ENCODE assay signal across 1 cellular context in the genomic region with DNA sequence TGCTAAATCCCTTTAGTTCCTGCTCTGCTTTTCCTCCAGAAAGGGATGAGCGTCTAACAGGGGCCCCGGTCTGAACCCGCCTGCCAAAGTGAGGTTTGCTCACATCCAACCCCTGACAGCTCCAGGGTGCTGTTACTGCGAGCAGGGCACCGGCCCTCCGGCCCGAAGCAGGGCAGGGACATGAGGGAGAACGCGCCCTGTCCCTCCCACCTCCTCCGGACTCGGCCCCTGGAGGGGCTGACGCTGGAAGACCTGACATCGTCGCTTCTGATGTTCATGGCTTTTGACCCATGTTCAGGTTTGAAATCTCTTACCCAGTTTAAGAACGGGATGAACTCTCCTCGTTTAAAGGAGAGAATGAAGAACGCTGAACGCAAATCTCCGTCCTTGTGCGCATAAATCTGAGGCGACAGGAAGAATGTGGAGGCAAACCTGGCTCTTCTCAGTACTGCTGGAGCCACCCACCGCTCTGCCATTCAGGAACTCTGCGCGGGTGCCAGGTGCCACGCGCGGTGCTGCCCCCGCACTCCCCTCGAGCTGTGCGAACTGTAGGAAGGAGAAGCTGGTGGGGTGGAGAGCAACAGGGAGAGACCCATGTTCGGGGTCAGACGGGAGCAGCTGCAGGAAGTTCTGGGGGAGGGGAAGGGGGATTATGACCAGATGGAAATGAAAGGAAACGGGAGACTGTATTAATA.
TF ChIP-seq lines count a peak whose summit lies in the region.

No MANE protein-coding gene starts in this region.

TF ChIP-seq in HepG2, 621 proteins besides CTCF, POLR2A, EP300 and RAD21 (continued from another document and continues in another):
- no peak for TF ChIP-seq USF2 (IDR thresholded peaks at IDR 0.05; ENCODE audit: low read depth, low read length)
- no peak for TF ChIP-seq USF2 (CRISPR knock-in tag; IDR thresholded peaks at IDR 0.05; ENCODE audit: borderline replicate concordance)
- peak; percentile 80 for TF ChIP-seq AGO2 (optimal IDR thresholded peaks at IDR 0.05; ENCODE audit: low read depth, low read length)
- TF ChIP-seq PHB2 (IDR thresholded peaks at IDR 0.05; ENCODE audit: partially characterized antibody) = no peak
- no peak for TF ChIP-seq POLR2G (IDR thresholded peaks at IDR 0.05; ENCODE audit: low read depth, low read length)
- TF ChIP-seq ZNF850 (CRISPR knock-in tag; conservative IDR thresholded peaks at IDR 0.05) = no peak
- TF ChIP-seq ZMYM2 (CRISPR knock-in tag; IDR thresholded peaks at IDR 0.05) = no peak
- TF ChIP-seq, protein P1, sequence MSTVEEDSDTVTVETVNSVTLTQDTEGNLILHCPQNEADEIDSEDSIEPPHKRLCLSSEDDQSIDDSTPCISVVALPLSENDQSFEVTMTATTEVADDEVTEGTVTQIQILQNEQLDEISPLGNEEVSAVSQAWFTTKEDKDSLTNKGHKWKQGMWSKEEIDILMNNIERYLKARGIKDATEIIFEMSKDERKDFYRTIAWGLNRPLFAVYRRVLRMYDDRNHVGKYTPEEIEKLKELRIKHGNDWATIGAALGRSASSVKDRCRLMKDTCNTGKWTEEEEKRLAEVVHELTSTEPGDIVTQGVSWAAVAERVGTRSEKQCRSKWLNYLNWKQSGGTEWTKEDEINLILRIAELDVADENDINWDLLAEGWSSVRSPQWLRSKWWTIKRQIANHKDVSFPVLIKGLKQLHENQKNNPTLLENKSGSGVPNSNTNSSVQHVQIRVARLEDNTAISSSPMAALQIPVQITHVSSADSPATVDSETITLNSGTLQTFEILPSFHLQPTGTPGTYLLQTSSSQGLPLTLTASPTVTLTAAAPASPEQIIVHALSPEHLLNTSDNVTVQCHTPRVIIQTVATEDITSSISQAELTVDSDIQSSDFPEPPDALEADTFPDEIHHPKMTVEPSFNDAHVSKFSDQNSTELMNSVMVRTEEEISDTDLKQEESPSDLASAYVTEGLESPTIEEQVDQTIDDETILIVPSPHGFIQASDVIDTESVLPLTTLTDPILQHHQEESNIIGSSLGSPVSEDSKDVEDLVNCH (CRISPR knock-in tag; IDR thresholded peaks at IDR 0.05) = no peak
- no peak for TF ChIP-seq NONO (IDR thresholded peaks at IDR 0.05)
- TF ChIP-seq NONO (CRISPR knock-in tag; conservative IDR thresholded peaks at IDR 0.05) = no peak; the same call in none of the 2 replicates
- no peak for TF ChIP-seq ZNF232 (CRISPR knock-in tag; IDR thresholded peaks at IDR 0.05; ENCODE audit: borderline replicate concordance)
- no peak for TF ChIP-seq YEATS2 (CRISPR knock-in tag; IDR thresholded peaks at IDR 0.05; ENCODE audit: borderline replicate concordance)
- TF ChIP-seq GABPB1 (CRISPR knock-in tag; IDR thresholded peaks at IDR 0.05) = no peak
- TF ChIP-seq FOXA3 (CRISPR knock-in tag; IDR thresholded peaks at IDR 0.05) = no peak
- TF ChIP-seq ZNF879 (CRISPR knock-in tag; IDR thresholded peaks at IDR 0.05) = no peak
- TF ChIP-seq ZNF878 (CRISPR knock-in tag; IDR thresholded peaks at IDR 0.05) = no peak
- TF ChIP-seq, protein P2, sequence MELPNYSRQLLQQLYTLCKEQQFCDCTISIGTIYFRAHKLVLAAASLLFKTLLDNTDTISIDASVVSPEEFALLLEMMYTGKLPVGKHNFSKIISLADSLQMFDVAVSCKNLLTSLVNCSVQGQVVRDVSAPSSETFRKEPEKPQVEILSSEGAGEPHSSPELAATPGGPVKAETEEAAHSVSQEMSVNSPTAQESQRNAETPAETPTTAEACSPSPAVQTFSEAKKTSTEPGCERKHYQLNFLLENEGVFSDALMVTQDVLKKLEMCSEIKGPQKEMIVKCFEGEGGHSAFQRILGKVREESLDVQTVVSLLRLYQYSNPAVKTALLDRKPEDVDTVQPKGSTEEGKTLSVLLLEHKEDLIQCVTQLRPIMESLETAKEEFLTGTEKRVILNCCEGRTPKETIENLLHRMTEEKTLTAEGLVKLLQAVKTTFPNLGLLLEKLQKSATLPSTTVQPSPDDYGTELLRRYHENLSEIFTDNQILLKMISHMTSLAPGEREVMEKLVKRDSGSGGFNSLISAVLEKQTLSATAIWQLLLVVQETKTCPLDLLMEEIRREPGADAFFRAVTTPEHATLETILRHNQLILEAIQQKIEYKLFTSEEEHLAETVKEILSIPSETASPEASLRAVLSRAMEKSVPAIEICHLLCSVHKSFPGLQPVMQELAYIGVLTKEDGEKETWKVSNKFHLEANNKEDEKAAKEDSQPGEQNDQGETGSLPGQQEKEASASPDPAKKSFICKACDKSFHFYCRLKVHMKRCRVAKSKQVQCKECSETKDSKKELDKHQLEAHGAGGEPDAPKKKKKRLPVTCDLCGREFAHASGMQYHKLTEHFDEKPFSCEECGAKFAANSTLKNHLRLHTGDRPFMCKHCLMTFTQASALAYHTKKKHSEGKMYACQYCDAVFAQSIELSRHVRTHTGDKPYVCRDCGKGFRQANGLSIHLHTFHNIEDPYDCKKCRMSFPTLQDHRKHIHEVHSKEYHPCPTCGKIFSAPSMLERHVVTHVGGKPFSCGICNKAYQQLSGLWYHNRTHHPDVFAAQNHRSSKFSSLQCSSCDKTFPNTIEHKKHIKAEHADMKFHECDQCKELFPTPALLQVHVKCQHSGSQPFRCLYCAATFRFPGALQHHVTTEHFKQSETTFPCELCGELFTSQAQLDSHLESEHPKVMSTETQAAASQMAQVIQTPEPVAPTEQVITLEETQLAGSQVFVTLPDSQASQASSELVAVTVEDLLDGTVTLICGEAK (IDR thresholded peaks at IDR 0.05) = no peak
- TF ChIP-seq, protein P2 (CRISPR knock-in tag; IDR thresholded peaks at IDR 0.05) = no peak
- TF ChIP-seq REXO4 (CRISPR knock-in tag; IDR thresholded peaks at IDR 0.05; ENCODE audit: borderline replicate concordance) = no peak
- no peak for TF ChIP-seq ZNF12 (CRISPR knock-in tag; IDR thresholded peaks at IDR 0.05)
- TF ChIP-seq, protein P3, sequence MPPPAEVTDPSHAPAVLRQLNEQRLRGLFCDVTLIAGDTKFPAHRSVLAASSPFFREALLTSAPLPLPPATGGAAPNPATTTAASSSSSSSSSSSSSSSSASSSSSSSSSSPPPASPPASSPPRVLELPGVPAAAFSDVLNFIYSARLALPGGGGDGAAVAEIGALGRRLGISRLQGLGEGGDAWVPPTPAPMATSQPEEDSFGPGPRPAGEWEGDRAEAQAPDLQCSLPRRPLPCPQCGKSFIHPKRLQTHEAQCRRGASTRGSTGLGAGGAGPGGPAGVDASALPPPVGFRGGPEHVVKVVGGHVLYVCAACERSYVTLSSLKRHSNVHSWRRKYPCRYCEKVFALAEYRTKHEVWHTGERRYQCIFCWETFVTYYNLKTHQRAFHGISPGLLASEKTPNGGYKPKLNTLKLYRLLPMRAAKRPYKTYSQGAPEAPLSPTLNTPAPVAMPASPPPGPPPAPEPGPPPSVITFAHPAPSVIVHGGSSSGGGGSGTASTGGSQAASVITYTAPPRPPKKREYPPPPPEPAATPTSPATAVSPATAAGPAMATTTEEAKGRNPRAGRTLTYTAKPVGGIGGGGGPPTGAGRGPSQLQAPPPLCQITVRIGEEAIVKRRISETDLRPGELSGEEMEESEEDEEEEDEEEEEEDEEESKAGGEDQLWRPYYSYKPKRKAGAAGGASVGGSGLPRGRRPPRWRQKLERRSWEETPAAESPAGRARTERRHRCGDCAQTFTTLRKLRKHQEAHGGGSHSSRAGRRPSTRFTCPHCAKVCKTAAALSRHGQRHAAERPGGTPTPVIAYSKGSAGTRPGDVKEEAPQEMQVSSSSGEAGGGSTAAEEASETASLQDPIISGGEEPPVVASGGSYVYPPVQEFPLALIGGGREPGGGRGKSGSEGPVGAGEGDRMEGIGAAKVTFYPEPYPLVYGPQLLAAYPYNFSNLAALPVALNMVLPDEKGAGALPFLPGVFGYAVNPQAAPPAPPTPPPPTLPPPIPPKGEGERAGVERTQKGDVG (CRISPR knock-in tag; IDR thresholded peaks at IDR 0.05; ENCODE audit: borderline replicate concordance) = no peak
- 0 out of 4 replicates have a peak, but pooled peaks of 1 of the 2 experiments have one; percentile 11 for TF ChIP-seq HMGXB4 (CRISPR knock-in tag; IDR thresholded peaks at IDR 0.05; ENCODE audit: borderline replicate concordance in 1 of 2, low read depth in 1 of 2)
- 0 out of 2 replicates have a peak, but pooled peaks have one; percentile 17 for TF ChIP-seq ZNF549 (CRISPR knock-in tag; IDR thresholded peaks at IDR 0.05)
- TF ChIP-seq, protein P4, sequence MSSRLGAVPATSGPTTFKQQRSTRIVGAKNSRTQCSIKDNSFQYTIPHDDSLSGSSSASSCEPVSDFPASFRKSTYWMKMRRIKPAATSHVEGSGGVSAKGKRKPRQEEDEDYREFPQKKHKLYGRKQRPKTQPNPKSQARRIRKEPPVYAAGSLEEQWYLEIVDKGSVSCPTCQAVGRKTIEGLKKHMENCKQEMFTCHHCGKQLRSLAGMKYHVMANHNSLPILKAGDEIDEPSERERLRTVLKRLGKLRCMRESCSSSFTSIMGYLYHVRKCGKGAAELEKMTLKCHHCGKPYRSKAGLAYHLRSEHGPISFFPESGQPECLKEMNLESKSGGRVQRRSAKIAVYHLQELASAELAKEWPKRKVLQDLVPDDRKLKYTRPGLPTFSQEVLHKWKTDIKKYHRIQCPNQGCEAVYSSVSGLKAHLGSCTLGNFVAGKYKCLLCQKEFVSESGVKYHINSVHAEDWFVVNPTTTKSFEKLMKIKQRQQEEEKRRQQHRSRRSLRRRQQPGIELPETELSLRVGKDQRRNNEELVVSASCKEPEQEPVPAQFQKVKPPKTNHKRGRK (CRISPR knock-in tag; IDR thresholded peaks at IDR 0.05) = no peak
- no peak; the same call in 1 of the 2 replicates for TF ChIP-seq TARDBP (CRISPR knock-in tag; IDR thresholded peaks at IDR 0.05)
- TF ChIP-seq ZNF572 (CRISPR knock-in tag; IDR thresholded peaks at IDR 0.05) = 0 out of 2 replicates have a peak, but pooled peaks have one; percentile 40
- no peak for TF ChIP-seq ETV5 (CRISPR knock-in tag; IDR thresholded peaks at IDR 0.05; ENCODE audit: borderline replicate concordance)
- TF ChIP-seq RBM22 (optimal IDR thresholded peaks at IDR 0.05; ENCODE audit: low read length) = no peak
- TF ChIP-seq ZNF274 (CRISPR knock-in tag; IDR thresholded peaks at IDR 0.05) = no peak
- no peak for TF ChIP-seq ZFAT (CRISPR knock-in tag; conservative IDR thresholded peaks at IDR 0.05)
- TF ChIP-seq THAP11 (CRISPR knock-in tag; IDR thresholded peaks at IDR 0.05) = no peak
- TF ChIP-seq ZBTB42 (CRISPR knock-in tag; IDR thresholded peaks at IDR 0.05) = peak; percentile 11; the same call in 1 of the 2 replicates
- no peak for TF ChIP-seq ZFP90 (CRISPR knock-in tag; IDR thresholded peaks at IDR 0.05; ENCODE audit: borderline replicate concordance)
- TF ChIP-seq KAT7 (CRISPR knock-in tag; IDR thresholded peaks at IDR 0.05; ENCODE audit: borderline replicate concordance) = no peak
- TF ChIP-seq IRF2 (CRISPR knock-in tag; IDR thresholded peaks at IDR 0.05) = 0 out of 2 replicates have a peak, but pooled peaks have one; percentile 5
- TF ChIP-seq, protein P5, sequence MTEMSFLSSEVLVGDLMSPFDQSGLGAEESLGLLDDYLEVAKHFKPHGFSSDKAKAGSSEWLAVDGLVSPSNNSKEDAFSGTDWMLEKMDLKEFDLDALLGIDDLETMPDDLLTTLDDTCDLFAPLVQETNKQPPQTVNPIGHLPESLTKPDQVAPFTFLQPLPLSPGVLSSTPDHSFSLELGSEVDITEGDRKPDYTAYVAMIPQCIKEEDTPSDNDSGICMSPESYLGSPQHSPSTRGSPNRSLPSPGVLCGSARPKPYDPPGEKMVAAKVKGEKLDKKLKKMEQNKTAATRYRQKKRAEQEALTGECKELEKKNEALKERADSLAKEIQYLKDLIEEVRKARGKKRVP (CRISPR knock-in tag; IDR thresholded peaks at IDR 0.05) = no peak
